ENCODE assay signal across 1 cellular context in the genomic region with DNA sequence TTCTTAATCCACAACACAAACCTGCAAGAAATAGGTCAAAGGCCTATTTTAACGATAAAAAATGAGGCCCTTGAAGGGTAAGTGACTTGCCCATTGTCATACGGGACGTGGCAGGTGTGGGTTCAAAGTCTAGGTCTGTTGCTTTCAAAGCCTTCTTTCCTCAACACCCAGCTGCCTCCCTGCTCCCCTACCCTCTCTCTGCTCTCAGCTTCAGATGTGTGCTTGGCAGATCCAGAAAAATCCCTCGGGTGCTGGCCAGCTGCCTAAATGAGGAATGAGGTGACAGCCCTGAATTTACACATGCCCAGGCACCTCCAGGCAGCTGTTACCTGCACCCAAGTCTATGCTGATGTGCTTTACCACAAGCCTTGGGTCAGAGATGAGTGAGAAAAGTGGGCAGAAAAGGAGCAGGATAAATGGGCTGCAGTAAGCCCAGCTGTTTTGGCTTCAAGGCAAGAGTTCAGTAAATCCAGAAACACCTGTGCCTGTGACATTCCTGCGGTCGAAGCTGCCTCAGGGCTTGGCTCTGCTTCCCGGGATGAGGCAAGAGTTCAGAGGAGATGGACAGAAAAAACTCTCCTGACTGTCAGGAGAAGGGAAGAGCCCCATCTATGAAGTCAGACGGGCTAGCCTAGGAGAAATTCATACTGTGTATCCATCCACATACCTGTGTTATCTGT.
TF ChIP-seq lines count a peak whose summit lies in the region.

No MANE protein-coding gene starts in this region.

TF ChIP-seq in H1, 55 proteins besides CTCF, POLR2A, EP300 and RAD21 (continued from another document):
- TF ChIP-seq, protein P1, sequence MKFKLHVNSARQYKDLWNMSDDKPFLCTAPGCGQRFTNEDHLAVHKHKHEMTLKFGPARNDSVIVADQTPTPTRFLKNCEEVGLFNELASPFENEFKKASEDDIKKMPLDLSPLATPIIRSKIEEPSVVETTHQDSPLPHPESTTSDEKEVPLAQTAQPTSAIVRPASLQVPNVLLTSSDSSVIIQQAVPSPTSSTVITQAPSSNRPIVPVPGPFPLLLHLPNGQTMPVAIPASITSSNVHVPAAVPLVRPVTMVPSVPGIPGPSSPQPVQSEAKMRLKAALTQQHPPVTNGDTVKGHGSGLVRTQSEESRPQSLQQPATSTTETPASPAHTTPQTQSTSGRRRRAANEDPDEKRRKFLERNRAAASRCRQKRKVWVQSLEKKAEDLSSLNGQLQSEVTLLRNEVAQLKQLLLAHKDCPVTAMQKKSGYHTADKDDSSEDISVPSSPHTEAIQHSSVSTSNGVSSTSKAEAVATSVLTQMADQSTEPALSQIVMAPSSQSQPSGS (IDR thresholded peaks at IDR 0.05; ENCODE audit: low read length) = no peak
- TF ChIP-seq, protein P2, sequence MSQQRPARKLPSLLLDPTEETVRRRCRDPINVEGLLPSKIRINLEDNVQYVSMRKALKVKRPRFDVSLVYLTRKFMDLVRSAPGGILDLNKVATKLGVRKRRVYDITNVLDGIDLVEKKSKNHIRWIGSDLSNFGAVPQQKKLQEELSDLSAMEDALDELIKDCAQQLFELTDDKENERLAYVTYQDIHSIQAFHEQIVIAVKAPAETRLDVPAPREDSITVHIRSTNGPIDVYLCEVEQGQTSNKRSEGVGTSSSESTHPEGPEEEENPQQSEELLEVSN (IDR thresholded peaks at IDR 0.05) = no peak
- TF ChIP-seq SUZ12 (IDR thresholded peaks at IDR 0.05; ENCODE audit: low read length) (no peak), SRF (IDR thresholded peaks at IDR 0.05; ENCODE audit: low read depth, low read length) (no peak), FOSL1 (IDR thresholded peaks at IDR 0.05; ENCODE audit: insufficient read depth, low read depth, low read length) (no peak), TAF1 (IDR thresholded peaks at IDR 0.05; ENCODE audit: low read depth, low read length) (no peak)
- TF ChIP-seq, protein P3, sequence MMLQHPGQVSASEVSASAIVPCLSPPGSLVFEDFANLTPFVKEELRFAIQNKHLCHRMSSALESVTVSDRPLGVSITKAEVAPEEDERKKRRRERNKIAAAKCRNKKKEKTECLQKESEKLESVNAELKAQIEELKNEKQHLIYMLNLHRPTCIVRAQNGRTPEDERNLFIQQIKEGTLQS (IDR thresholded peaks at IDR 0.05; ENCODE audit: insufficient read depth, low read depth, low read length) = no peak
- TF ChIP-seq, protein P4, sequence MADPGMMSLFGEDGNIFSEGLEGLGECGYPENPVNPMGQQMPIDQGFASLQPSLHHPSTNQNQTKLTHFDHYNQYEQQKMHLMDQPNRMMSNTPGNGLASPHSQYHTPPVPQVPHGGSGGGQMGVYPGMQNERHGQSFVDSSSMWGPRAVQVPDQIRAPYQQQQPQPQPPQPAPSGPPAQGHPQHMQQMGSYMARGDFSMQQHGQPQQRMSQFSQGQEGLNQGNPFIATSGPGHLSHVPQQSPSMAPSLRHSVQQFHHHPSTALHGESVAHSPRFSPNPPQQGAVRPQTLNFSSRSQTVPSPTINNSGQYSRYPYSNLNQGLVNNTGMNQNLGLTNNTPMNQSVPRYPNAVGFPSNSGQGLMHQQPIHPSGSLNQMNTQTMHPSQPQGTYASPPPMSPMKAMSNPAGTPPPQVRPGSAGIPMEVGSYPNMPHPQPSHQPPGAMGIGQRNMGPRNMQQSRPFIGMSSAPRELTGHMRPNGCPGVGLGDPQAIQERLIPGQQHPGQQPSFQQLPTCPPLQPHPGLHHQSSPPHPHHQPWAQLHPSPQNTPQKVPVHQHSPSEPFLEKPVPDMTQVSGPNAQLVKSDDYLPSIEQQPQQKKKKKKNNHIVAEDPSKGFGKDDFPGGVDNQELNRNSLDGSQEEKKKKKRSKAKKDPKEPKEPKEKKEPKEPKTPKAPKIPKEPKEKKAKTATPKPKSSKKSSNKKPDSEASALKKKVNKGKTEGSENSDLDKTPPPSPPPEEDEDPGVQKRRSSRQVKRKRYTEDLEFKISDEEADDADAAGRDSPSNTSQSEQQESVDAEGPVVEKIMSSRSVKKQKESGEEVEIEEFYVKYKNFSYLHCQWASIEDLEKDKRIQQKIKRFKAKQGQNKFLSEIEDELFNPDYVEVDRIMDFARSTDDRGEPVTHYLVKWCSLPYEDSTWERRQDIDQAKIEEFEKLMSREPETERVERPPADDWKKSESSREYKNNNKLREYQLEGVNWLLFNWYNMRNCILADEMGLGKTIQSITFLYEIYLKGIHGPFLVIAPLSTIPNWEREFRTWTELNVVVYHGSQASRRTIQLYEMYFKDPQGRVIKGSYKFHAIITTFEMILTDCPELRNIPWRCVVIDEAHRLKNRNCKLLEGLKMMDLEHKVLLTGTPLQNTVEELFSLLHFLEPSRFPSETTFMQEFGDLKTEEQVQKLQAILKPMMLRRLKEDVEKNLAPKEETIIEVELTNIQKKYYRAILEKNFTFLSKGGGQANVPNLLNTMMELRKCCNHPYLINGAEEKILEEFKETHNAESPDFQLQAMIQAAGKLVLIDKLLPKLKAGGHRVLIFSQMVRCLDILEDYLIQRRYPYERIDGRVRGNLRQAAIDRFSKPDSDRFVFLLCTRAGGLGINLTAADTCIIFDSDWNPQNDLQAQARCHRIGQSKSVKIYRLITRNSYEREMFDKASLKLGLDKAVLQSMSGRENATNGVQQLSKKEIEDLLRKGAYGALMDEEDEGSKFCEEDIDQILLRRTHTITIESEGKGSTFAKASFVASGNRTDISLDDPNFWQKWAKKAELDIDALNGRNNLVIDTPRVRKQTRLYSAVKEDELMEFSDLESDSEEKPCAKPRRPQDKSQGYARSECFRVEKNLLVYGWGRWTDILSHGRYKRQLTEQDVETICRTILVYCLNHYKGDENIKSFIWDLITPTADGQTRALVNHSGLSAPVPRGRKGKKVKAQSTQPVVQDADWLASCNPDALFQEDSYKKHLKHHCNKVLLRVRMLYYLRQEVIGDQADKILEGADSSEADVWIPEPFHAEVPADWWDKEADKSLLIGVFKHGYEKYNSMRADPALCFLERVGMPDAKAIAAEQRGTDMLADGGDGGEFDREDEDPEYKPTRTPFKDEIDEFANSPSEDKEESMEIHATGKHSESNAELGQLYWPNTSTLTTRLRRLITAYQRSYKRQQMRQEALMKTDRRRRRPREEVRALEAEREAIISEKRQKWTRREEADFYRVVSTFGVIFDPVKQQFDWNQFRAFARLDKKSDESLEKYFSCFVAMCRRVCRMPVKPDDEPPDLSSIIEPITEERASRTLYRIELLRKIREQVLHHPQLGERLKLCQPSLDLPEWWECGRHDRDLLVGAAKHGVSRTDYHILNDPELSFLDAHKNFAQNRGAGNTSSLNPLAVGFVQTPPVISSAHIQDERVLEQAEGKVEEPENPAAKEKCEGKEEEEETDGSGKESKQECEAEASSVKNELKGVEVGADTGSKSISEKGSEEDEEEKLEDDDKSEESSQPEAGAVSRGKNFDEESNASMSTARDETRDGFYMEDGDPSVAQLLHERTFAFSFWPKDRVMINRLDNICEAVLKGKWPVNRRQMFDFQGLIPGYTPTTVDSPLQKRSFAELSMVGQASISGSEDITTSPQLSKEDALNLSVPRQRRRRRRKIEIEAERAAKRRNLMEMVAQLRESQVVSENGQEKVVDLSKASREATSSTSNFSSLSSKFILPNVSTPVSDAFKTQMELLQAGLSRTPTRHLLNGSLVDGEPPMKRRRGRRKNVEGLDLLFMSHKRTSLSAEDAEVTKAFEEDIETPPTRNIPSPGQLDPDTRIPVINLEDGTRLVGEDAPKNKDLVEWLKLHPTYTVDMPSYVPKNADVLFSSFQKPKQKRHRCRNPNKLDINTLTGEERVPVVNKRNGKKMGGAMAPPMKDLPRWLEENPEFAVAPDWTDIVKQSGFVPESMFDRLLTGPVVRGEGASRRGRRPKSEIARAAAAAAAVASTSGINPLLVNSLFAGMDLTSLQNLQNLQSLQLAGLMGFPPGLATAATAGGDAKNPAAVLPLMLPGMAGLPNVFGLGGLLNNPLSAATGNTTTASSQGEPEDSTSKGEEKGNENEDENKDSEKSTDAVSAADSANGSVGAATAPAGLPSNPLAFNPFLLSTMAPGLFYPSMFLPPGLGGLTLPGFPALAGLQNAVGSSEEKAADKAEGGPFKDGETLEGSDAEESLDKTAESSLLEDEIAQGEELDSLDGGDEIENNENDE (IDR thresholded peaks at IDR 0.05; ENCODE audit: insufficient replicate concordance, low read length) = no peak
